In genomic region chr10:116989439-116989838, GRCh38 we compare ENCODE assay signal across 16 cellular contexts. TPM values are rescaled to one million over a fixed set of nuclear protein-coding genes. Genes with fewer than 3 reads are reported as not detected.
"Had no signal": no experiment of that assay in that cellular context is flagged by ENCODE, and none has a peak within 500 bp of the region (broad histone marks: within the 10 kb centered on the region; RNA-seq: fewer than 3 reads in every experiment).

No MANE protein-coding gene starts in this region.

- ATAC-seq: activated CD4-positive, alpha-beta T cell treated with anti-CD3 and anti-CD28 coated beads for 36 hours; activated naive CD8-positive, alpha-beta T cell treated with anti-CD3 and anti-CD28 coated beads, Interleukin-2, amount 50 U/mL, for 24 hours; esophagus mucosa; left lung; pancreas; stimulated activated naive CD8-positive, alpha-beta T cell treated with anti-CD3 and anti-CD28 coated beads, Interleukin-15, amount 100 ng/mL, for 72 hours had no signal

- H3K4me3 ChIP-seq: left lung, pancreas, thyroid gland, uterus had no signal

- H3K9me3 ChIP-seq: left lung, pancreas, thyroid gland, uterus had no signal

- H3K9me3 Mint-ChIP-seq: activated CD4-positive, alpha-beta memory T cell treated with anti-CD3 and anti-CD28 coated beads, Interleukin-2, amount 10 ng/mL, durations not matched to agents 7 days and 5 days; activated naive CD8-positive, alpha-beta T cell treated with anti-CD3 and anti-CD28 coated beads, Interleukin-2, amount 50 U/mL, for 24 hours; activated T-helper 1 cell treated with anti-CD3 and anti-CD28 coated beads, Interleukin-12 subunit alpha, Interleukin-12 subunit beta, Interleukin-2, Interleukin-4 antibody, amounts not matched to agents 30 ng/mL and 10 ng/mL and 1 ng/mL, durations not matched to agents 14 hours and 24 hours and 36 hours; stimulated activated naive CD8-positive, alpha-beta T cell treated with anti-CD3 and anti-CD28 coated beads, Interleukin-15, amount 100 ng/mL, for 72 hours had no signal

- H3K27me3 Mint-ChIP-seq: activated CD4-positive, alpha-beta memory T cell treated with anti-CD3 and anti-CD28 coated beads, Interleukin-2, amount 10 ng/mL, durations not matched to agents 7 days and 5 days had no signal

- H3K27ac ChIP-seq: left lung, pancreas, thyroid gland, uterus had no signal

- DNase-seq: activated CD4-positive, alpha-beta memory T cell treated with anti-CD3 and anti-CD28 coated beads, Interleukin-2, amount 10 ng/mL, durations not matched to agents 7 days and 5 days; activated CD4-positive, alpha-beta T cell treated with anti-CD3 and anti-CD28 coated beads for 36 hours; activated CD8-positive, alpha-beta memory T cell treated with anti-CD3 and anti-CD28 coated beads, Interleukin-2, amount 50 U/mL, for 48 hours; activated naive CD4-positive, alpha-beta T cell treated with Interleukin-2 at 50 U/mL for 16 hours; activated naive CD8-positive, alpha-beta T cell treated with anti-CD3 and anti-CD28 coated beads, Interleukin-2, amount 50 U/mL, for 24 hours; central memory CD4-positive, alpha-beta T cell; left lung; pancreas; retina; stimulated activated CD4-positive, alpha-beta T cell treated with anti-CD3 and anti-CD28 coated beads, Interleukin-15, amount 100 ng/mL, for 24 hours; stimulated activated CD4-positive, alpha-beta T cell treated with anti-CD3 and anti-CD28 coated beads, Interleukin-4, amount 100 ng/mL, for 4 hours; stimulated activated naive CD8-positive, alpha-beta T cell treated with anti-CD3 and anti-CD28 coated beads, Interleukin-15, amount 100 ng/mL, for 72 hours; thyroid gland; uterus had no signal

- H3K36me3 ChIP-seq: left lung, pancreas, thyroid gland, uterus had no signal

- H3K27me3 ChIP-seq: left lung, pancreas, thyroid gland, uterus had no signal

- FAIRE-seq: pancreas had no signal

- H3K4me3 Mint-ChIP-seq: activated CD4-positive, alpha-beta memory T cell treated with anti-CD3 and anti-CD28 coated beads, Interleukin-2, amount 10 ng/mL, durations not matched to agents 7 days and 5 days; activated CD4-positive, alpha-beta T cell treated with anti-CD3 and anti-CD28 coated beads for 36 hours; activated naive CD8-positive, alpha-beta T cell treated with anti-CD3 and anti-CD28 coated beads, Interleukin-2, amount 50 U/mL, for 24 hours; activated T-helper 1 cell treated with anti-CD3 and anti-CD28 coated beads, Interleukin-12 subunit alpha, Interleukin-12 subunit beta, Interleukin-2, Interleukin-4 antibody, amounts not matched to agents 30 ng/mL and 10 ng/mL and 1 ng/mL, durations not matched to agents 14 hours and 24 hours and 36 hours; stimulated activated naive CD8-positive, alpha-beta T cell treated with anti-CD3 and anti-CD28 coated beads, Interleukin-15, amount 100 ng/mL, for 72 hours had no signal

- H3K4me1 Mint-ChIP-seq: activated CD4-positive, alpha-beta memory T cell treated with anti-CD3 and anti-CD28 coated beads, Interleukin-2, amount 10 ng/mL, durations not matched to agents 7 days and 5 days; activated CD4-positive, alpha-beta T cell treated with anti-CD3 and anti-CD28 coated beads for 36 hours; activated naive CD8-positive, alpha-beta T cell treated with anti-CD3 and anti-CD28 coated beads, Interleukin-2, amount 50 U/mL, for 24 hours; stimulated activated naive CD8-positive, alpha-beta T cell treated with anti-CD3 and anti-CD28 coated beads, Interleukin-15, amount 100 ng/mL, for 72 hours had no signal

- H3K27ac Mint-ChIP-seq: activated CD4-positive, alpha-beta memory T cell treated with anti-CD3 and anti-CD28 coated beads, Interleukin-2, amount 10 ng/mL, durations not matched to agents 7 days and 5 days; activated CD4-positive, alpha-beta T cell treated with anti-CD3 and anti-CD28 coated beads for 36 hours; activated naive CD8-positive, alpha-beta T cell treated with anti-CD3 and anti-CD28 coated beads, Interleukin-2, amount 50 U/mL, for 24 hours; activated T-helper 1 cell treated with anti-CD3 and anti-CD28 coated beads, Interleukin-12 subunit alpha, Interleukin-12 subunit beta, Interleukin-2, Interleukin-4 antibody, amounts not matched to agents 30 ng/mL and 10 ng/mL and 1 ng/mL, durations not matched to agents 14 hours and 24 hours and 36 hours; stimulated activated naive CD8-positive, alpha-beta T cell treated with anti-CD3 and anti-CD28 coated beads, Interleukin-15, amount 100 ng/mL, for 72 hours had no signal

- H3K4me1 ChIP-seq: left lung, thyroid gland, uterus had no signal

RNA-seq across cellular contexts. Expression of gene SHTN1, which starts 15.5 kb away (rescaled TPM):
- total RNA-seq: activated T-helper 1 cell treated with anti-CD3 and anti-CD28 coated beads, Interleukin-12 subunit alpha, Interleukin-12 subunit beta, Interleukin-2, Interleukin-4 antibody, amounts not matched to agents 30 ng/mL and 10 ng/mL and 1 ng/mL, durations not matched to agents 14 hours and 24 hours and 36 hours had no signal
